24 cellular contexts compared by ENCODE assay signal in genomic region chr10:126373137-126373536, GRCh38. TPM values are rescaled to one million over a fixed set of nuclear protein-coding genes. Genes with fewer than 3 reads are reported as not detected.
DNase-seq lines count a peak whose midpoint lies in the region; ATAC-seq, FAIRE-seq and TF ChIP-seq lines count a peak whose summit lies in the region.
"Had no signal": no experiment of that assay in that cellular context is flagged by ENCODE, and none has a peak within 500 bp of the region (broad histone marks: within the 10 kb centered on the region; RNA-seq: fewer than 3 reads in every experiment).

No MANE protein-coding gene starts in this region.

- WGBS in HepG2 (ENCODE audit: low lambda C conversion rate): 0% methylated on average over 2 of the region's 3 CpGs
- 73% methylated on average over 2 of the region's 3 CpGs for WGBS in right lobe of liver (ENCODE audit: insufficient coverage, low coverage, low lambda C conversion rate, missing lambda C conversion rate)

- H2AFZ ChIP-seq in HepG2 (ENCODE audit: low read length) (no peak overlapping the region), neuron (ENCODE audit: low read depth, low read length) (peak overlapping the region; percentile 38)

- no peak for TF ChIP-seq POLR2A in HepG2 (IDR thresholded peaks at IDR 0.05; ENCODE audit: insufficient read depth in 1 of 2, low read depth in 2 of 2, low read length in 2 of 2)
- TF ChIP-seq POLR2A in right lobe of liver (IDR thresholded peaks at IDR 0.05): no peak

- TF ChIP-seq CTCF in HepG2 (CRISPR knock-in tag; IDR thresholded peaks at IDR 0.05) (no peak), right lobe of liver (IDR thresholded peaks at IDR 0.05) (no peak), fibroblast of the aortic adventitia (IDR thresholded peaks at IDR 0.05; ENCODE audit: insufficient read depth, low read length) (peak; percentile 6)

- TF ChIP-seq EP300 in HepG2 (IDR thresholded peaks at IDR 0.05; ENCODE audit: low read depth in 2 of 2, low read length in 2 of 2) (no peak), HepG2 (CRISPR knock-in tag; IDR thresholded peaks at IDR 0.05; ENCODE audit: borderline replicate concordance) (no peak)

- H4K20me1 ChIP-seq in HepG2 (ENCODE audit: insufficient read depth, low read length): no peaks in the 10 kb centered on the region

- in situ Hi-C loops in HepG2 (cut with HindIII; ENCODE audit: extremely low pct_ligation_motif_present, low pct_unique_long_range_greater_than_20kb): no loop called here

- no peaks in the 10 kb centered on the region for H3K36me3 Mint-ChIP-seq in activated CD8-positive, alpha-beta memory T cell treated with anti-CD3 and anti-CD28 coated beads, Interleukin-2, amount 10 ng/mL, durations not matched to agents 7 days and 5 days
- H3K36me3 Mint-ChIP-seq: activated naive CD8-positive, alpha-beta T cell treated with anti-CD3 and anti-CD28 coated beads, Interleukin-2, amount 10 ng/mL, durations not matched to agents 7 days and 5 days; T-cell had no signal

- no TSS peak for BruUV-seq in HepG2 (replicated peaks; lab: Mats Ljungman, UMichigan)

- no peak overlapping the region for H3K27ac Mint-ChIP-seq in activated CD8-positive, alpha-beta memory T cell treated with anti-CD3 and anti-CD28 coated beads, Interleukin-2, amount 10 ng/mL, durations not matched to agents 7 days and 5 days
- no peak overlapping the region for H3K27ac Mint-ChIP-seq in stimulated activated naive CD8-positive, alpha-beta T cell treated with anti-CD3 and anti-CD28 coated beads, Interleukin-15, amount 100 ng/mL, for 72 hours
- H3K27ac Mint-ChIP-seq: activated CD4-positive, alpha-beta T cell treated with anti-CD3 and anti-CD28 coated beads, Interleukin-2, amount 10 ng/mL, durations not matched to agents 24 days and 14 days; activated naive CD8-positive, alpha-beta T cell treated with anti-CD3 and anti-CD28 coated beads, Interleukin-2, amount 10 ng/mL, durations not matched to agents 7 days and 5 days; mesothelial cell of epicardium; T-cell had no signal

- no peaks in the 10 kb centered on the region for H3K27me3 Mint-ChIP-seq in activated CD8-positive, alpha-beta memory T cell treated with anti-CD3 and anti-CD28 coated beads, Interleukin-2, amount 10 ng/mL, durations not matched to agents 7 days and 5 days
- H3K27me3 Mint-ChIP-seq in stimulated activated naive CD8-positive, alpha-beta T cell treated with anti-CD3 and anti-CD28 coated beads, Interleukin-15, amount 100 ng/mL, for 72 hours: no peaks in the 10 kb centered on the region
- H3K27me3 Mint-ChIP-seq: activated CD4-positive, alpha-beta T cell treated with anti-CD3 and anti-CD28 coated beads, Interleukin-2, amount 10 ng/mL, durations not matched to agents 24 days and 14 days; activated naive CD8-positive, alpha-beta T cell treated with anti-CD3 and anti-CD28 coated beads, Interleukin-2, amount 10 ng/mL, durations not matched to agents 7 days and 5 days; T-cell had no signal

- H3K4me3 ChIP-seq in HepG2 (replicated peaks in 1 of 3; ENCODE audit: insufficient read depth in 1 of 3, low read depth in 2 of 3, low read length in 3 of 3) (no peak overlapping the region), right lobe of liver (no peak overlapping the region), fibroblast of the aortic adventitia (ENCODE audit: low read depth, low read length) (no peak overlapping the region), neuron (ENCODE audit: low read length) (no peak overlapping the region)
- H3K4me3 ChIP-seq: body of pancreas had no signal

- intact Hi-C loops in HepG2 (cut with micrococcal nuclease; ENCODE audit: unreplicated experiment) (no loop called here), right lobe of liver (cut with DNase I) (no loop called here)

- ATAC-seq in HepG2 (no peak), right lobe of liver (no peak), HG03354 (IDR thresholded peaks at IDR 0.05; ENCODE audit: poor library complexity, severe bottlenecking, unreplicated experiment) (no peak)
- ATAC-seq in activated CD8-positive, alpha-beta memory T cell treated with anti-CD3 and anti-CD28 coated beads, Interleukin-2, amount 10 ng/mL, durations not matched to agents 7 days and 5 days: no peak
- no peak for ATAC-seq in stimulated activated naive CD8-positive, alpha-beta T cell treated with anti-CD3 and anti-CD28 coated beads, Interleukin-15, amount 100 ng/mL, for 72 hours
- ATAC-seq: body of pancreas, HCT116, T-cell had no signal

- H3K79me2 ChIP-seq in HepG2 (ENCODE audit: insufficient read depth, low read length): no peaks in the 10 kb centered on the region

- peaks cover 4% of the 10 kb centered on the region for H3K9me3 Mint-ChIP-seq in activated CD8-positive, alpha-beta memory T cell treated with anti-CD3 and anti-CD28 coated beads, Interleukin-2, amount 10 ng/mL, durations not matched to agents 7 days and 5 days (ENCODE audit: low read depth)
- H3K9me3 Mint-ChIP-seq in stimulated activated naive CD8-positive, alpha-beta T cell treated with anti-CD3 and anti-CD28 coated beads, Interleukin-15, amount 100 ng/mL, for 72 hours: peaks cover 9 to 13% of the 10 kb centered on the region in 2 donors
- H3K9me3 Mint-ChIP-seq: activated CD4-positive, alpha-beta T cell treated with anti-CD3 and anti-CD28 coated beads, Interleukin-2, amount 10 ng/mL, durations not matched to agents 24 days and 14 days had no signal

- no peaks in the 10 kb centered on the region for H3K36me3 ChIP-seq in HepG2 (replicated peaks in 1 of 2; ENCODE audit: control insufficient read depth in 1 of 2, insufficient read depth in 2 of 2, low read length in 2 of 2)
- H3K36me3 ChIP-seq in right lobe of liver: no peaks in the 10 kb centered on the region
- no peaks in the 10 kb centered on the region for H3K36me3 ChIP-seq in neuron (ENCODE audit: insufficient read depth, low read length)

- H3K4me1 Mint-ChIP-seq in activated CD8-positive, alpha-beta memory T cell treated with anti-CD3 and anti-CD28 coated beads, Interleukin-2, amount 10 ng/mL, durations not matched to agents 7 days and 5 days: no peaks in the 10 kb centered on the region
- H3K4me1 Mint-ChIP-seq in stimulated activated naive CD8-positive, alpha-beta T cell treated with anti-CD3 and anti-CD28 coated beads, Interleukin-15, amount 100 ng/mL, for 72 hours: no peaks in the 10 kb centered on the region
- H3K4me1 Mint-ChIP-seq: activated CD4-positive, alpha-beta T cell treated with anti-CD3 and anti-CD28 coated beads, Interleukin-2, amount 10 ng/mL, durations not matched to agents 24 days and 14 days; activated naive CD8-positive, alpha-beta T cell treated with anti-CD3 and anti-CD28 coated beads, Interleukin-2, amount 10 ng/mL, durations not matched to agents 7 days and 5 days; T-cell had no signal

- no peak for FAIRE-seq in HepG2 (lab: Jason Lieb, UNC)
- FAIRE-seq: G401.6, HTR-8/SVneo had no signal

- no peak overlapping the region for H3K9ac ChIP-seq in HepG2 (ENCODE audit: insufficient read depth, low read depth, low read length)

- POLR2A ChIA-PET in HepG2 (lab: Yijun Ruan, JAX): no interaction called here

- H3K27ac ChIP-seq in HepG2 (ENCODE audit: extremely low read length, insufficient read depth, low read length) (no peak overlapping the region), right lobe of liver (no peak overlapping the region)
- H3K27ac ChIP-seq: body of pancreas had no signal

- TF ChIP-seq RAD21 in HepG2 (CRISPR knock-in tag; IDR thresholded peaks at IDR 0.05): no peak

- DNase-seq in HepG2 (ENCODE audit: low spot score) (no peak), right lobe of liver (no peak), fibroblast of the aortic adventitia (ENCODE audit: low read depth) (peak; percentile 60), SW480 (ENCODE audit: low spot score) (no peak)
- no peak for DNase-seq in activated CD8-positive, alpha-beta memory T cell treated with anti-CD3 and anti-CD28 coated beads, Interleukin-2, amount 10 ng/mL, durations not matched to agents 7 days and 5 days
- no peak for DNase-seq in stimulated activated naive CD8-positive, alpha-beta T cell treated with anti-CD3 and anti-CD28 coated beads, Interleukin-15, amount 100 ng/mL, for 72 hours
- DNase-seq: activated CD4-positive, alpha-beta T cell treated with anti-CD3 and anti-CD28 coated beads, Interleukin-2, amount 10 ng/mL, durations not matched to agents 24 days and 14 days; activated CD8-positive, alpha-beta memory T cell treated with anti-CD3 and anti-CD28 coated beads, Interleukin-2, amount 50 U/mL, for 4 hours; activated naive CD8-positive, alpha-beta T cell treated with anti-CD3 and anti-CD28 coated beads, Interleukin-2, amount 10 ng/mL, durations not matched to agents 7 days and 5 days; body of pancreas; Karpas-422; NCI-H1417 treated with DMSO at 0.1 percent for 48 hours; NCI-H2227 treated with DMSO at 0.1 percent for 48 hours; NCI-H748 treated with DMSO at 0.1 percent for 48 hours; OCI-M1; SHP77 treated with DMSO at 0.1 percent for 48 hours; T-cell had no signal

- H3K4me3 Mint-ChIP-seq in activated CD8-positive, alpha-beta memory T cell treated with anti-CD3 and anti-CD28 coated beads, Interleukin-2, amount 10 ng/mL, durations not matched to agents 7 days and 5 days: no peak overlapping the region
- H3K4me3 Mint-ChIP-seq in stimulated activated naive CD8-positive, alpha-beta T cell treated with anti-CD3 and anti-CD28 coated beads, Interleukin-15, amount 100 ng/mL, for 72 hours: no peak overlapping the region
- H3K4me3 Mint-ChIP-seq: activated CD4-positive, alpha-beta T cell treated with anti-CD3 and anti-CD28 coated beads, Interleukin-2, amount 10 ng/mL, durations not matched to agents 24 days and 14 days; activated naive CD8-positive, alpha-beta T cell treated with anti-CD3 and anti-CD28 coated beads, Interleukin-2, amount 10 ng/mL, durations not matched to agents 7 days and 5 days; mesothelial cell of epicardium; neural crest cell; T-cell had no signal

- CTCF ChIA-PET in HepG2 (lab: Yijun Ruan, JAX; ENCODE audit: low intra/inter-chr PET ratio, low total read pairs): no interaction called here
- CTCF ChIA-PET in activated CD8-positive, alpha-beta memory T cell treated with anti-CD3 and anti-CD28 coated beads, Interleukin-2, amount 10 ng/mL, durations not matched to agents 7 days and 5 days (lab: Charles Lee): no interaction called here

- H3K9me3 ChIP-seq in HepG2 (ENCODE audit: low read length) (no peaks in the 10 kb centered on the region), right lobe of liver (no peaks in the 10 kb centered on the region), neuron (ENCODE audit: low read length) (no peaks in the 10 kb centered on the region)
- H3K9me3 ChIP-seq: body of pancreas had no signal

- no peak overlapping the region for H3K4me2 ChIP-seq in HepG2 (ENCODE audit: low read depth, low read length)

- no peaks in the 10 kb centered on the region for H3K4me1 ChIP-seq in HepG2 (ENCODE audit: insufficient read depth, low read length)
- H3K4me1 ChIP-seq in right lobe of liver: no peaks in the 10 kb centered on the region
- H3K4me1 ChIP-seq in neuron (ENCODE audit: insufficient read depth, low read length): no peaks in the 10 kb centered on the region
- H3K4me1 ChIP-seq: body of pancreas had no signal

- no peaks in the 10 kb centered on the region for H3K27me3 ChIP-seq in HepG2 (ENCODE audit: control insufficient read depth in 1 of 2, insufficient read depth in 2 of 2, low read length in 2 of 2)
- no peaks in the 10 kb centered on the region for H3K27me3 ChIP-seq in right lobe of liver
- H3K27me3 ChIP-seq in neuron (ENCODE audit: insufficient read depth, low read length): no peaks in the 10 kb centered on the region
- H3K27me3 ChIP-seq: body of pancreas had no signal

RNA-seq across cellular contexts. Expression of gene ADAM12, which starts 15.1 kb away (rescaled TPM):
- not detected in 2 replicates for total RNA-seq in HepG2 (2016; rRNA removed; fragmentation: Illumina TruSeq; extraction: Trizol)
- total RNA-seq in HepG2 (2016; cell fraction: cytosol; rRNA removed; fragmentation: Illumina TruSeq; extraction: Trizol; ENCODE audit: low read depth): not detected in 2 replicates
- total RNA-seq in HepG2 (2016; cell fraction: insoluble cytoplasmic fraction; rRNA removed; fragmentation: Illumina TruSeq; extraction: Trizol): not detected in 2 replicates
- not detected in 2 replicates for total RNA-seq in HepG2 (2016; cell fraction: membrane; rRNA removed; fragmentation: Illumina TruSeq; extraction: Trizol)
- total RNA-seq in HepG2 (2016; cell fraction: nucleus; rRNA removed; fragmentation: Illumina TruSeq; extraction: Trizol): not detected in 2 replicates
- not detected in 2 replicates for polyA plus RNA-seq in HepG2 (2011; rRNA removed)
- polyA plus RNA-seq in HepG2 (2011; cell fraction: cytosol; rRNA removed): not detected in 2 replicates
- polyA plus RNA-seq in HepG2 (2011; cell fraction: nucleus; rRNA removed): not detected in 2 replicates
- polyA plus RNA-seq in HepG2 (2012): not detected in 2 replicates
- polyA plus RNA-seq in HepG2 (2016; cell fraction: cytosol; fragmentation: Illumina TruSeq; extraction: Trizol; ENCODE audit: low read depth): not detected in 2 replicates
- not detected in 2 replicates for polyA plus RNA-seq in HepG2 (2016; cell fraction: insoluble cytoplasmic fraction; fragmentation: Illumina TruSeq; extraction: Trizol; ENCODE audit: low read depth)
- polyA plus RNA-seq in HepG2 (2016; cell fraction: membrane; fragmentation: Illumina TruSeq; extraction: Trizol; ENCODE audit: low read depth): not detected in 2 replicates
- not detected in 2 replicates for polyA plus RNA-seq in HepG2 (2016; cell fraction: nucleus; fragmentation: Illumina TruSeq; extraction: Trizol; ENCODE audit: insufficient read depth, low read depth)
- polyA minus RNA-seq in HepG2 (2011; rRNA and poly(A)+ RNA removed; ENCODE audit: low replicate concordance): 6.1 TPM in 1 of 2 replicates, not detected in the other
- not detected in 2 replicates for polyA minus RNA-seq in HepG2 (2011; cell fraction: cytosol; rRNA and poly(A)+ RNA removed)
- not detected in 2 replicates for polyA minus RNA-seq in HepG2 (2011; cell fraction: nucleus; rRNA and poly(A)+ RNA removed)
- 1 to 10 TPM in 1 of 6 experiments, under 1 TPM in 3, not detected in 2; 0.06 to 1.3 (median 0.48) TPM for total RNA-seq in right lobe of liver
- 82.7 and 83.5 TPM in 2 replicates for total RNA-seq in fibroblast of the aortic adventitia (ENCODE audit: low replicate concordance)
- under 1 TPM in 1 of 2 experiments, not detected in 1; 0.67 TPM for total RNA-seq in activated CD8-positive, alpha-beta memory T cell treated with anti-CD3 and anti-CD28 coated beads, Interleukin-2, amount 10 ng/mL, durations not matched to agents 7 days and 5 days
- total RNA-seq: activated CD4-positive, alpha-beta T cell treated with anti-CD3 and anti-CD28 coated beads, Interleukin-2, amount 10 ng/mL, durations not matched to agents 24 days and 14 days had no signal

Comparison
In these comparisons a context has a peak if more than half of its experiments do, and no peak if none do; other contexts are left out.
1. RNA of gene ADAM12, which starts 15.1 kb away (total RNA-seq): 82.7 to 83.5 TPM in fibroblast of the aortic adventitia; 0.67 TPM in activated CD8-positive, alpha-beta memory T cell treated with anti-CD3 and anti-CD28 coated beads, Interleukin-2, amount 10 ng/mL, durations not matched to agents 7 days and 5 days, 0.06 to 1.3 TPM in right lobe of liver and not detected in HepG2; every median in the first group is over 10 times any median in the second.